In genomic region chr6:14277405-14277930, GRCh38 we compare ENCODE assay signal across 9 cellular contexts.
A peak's percentile ranks its signal among the peaks of the same experiment; 100 is the strongest.
DNase-seq lines count a peak whose midpoint lies in the region; ATAC-seq lines count a peak whose summit lies in the region.
"Had no signal": no experiment of that assay in that cellular context is flagged by ENCODE, and none has a peak within 500 bp of the region (broad histone marks: within the 10 kb centered on the region; RNA-seq: fewer than 3 reads in every experiment).

No MANE protein-coding gene starts in this region.

- CTCF ChIA-PET in activated CD4-positive, alpha-beta T cell treated with anti-CD3 and anti-CD28 coated beads, Interleukin-2, amount 10 ng/mL, durations not matched to agents 7 days and 5 days (lab: Charles Lee): interaction anchor here (0.6 to 0.7 kb wide), 2 partner anchors 642 to 787 kb away, joined by 3 read pairs; no protein-coding TSS in a partner anchor

- H3K27ac Mint-ChIP-seq in activated CD4-positive, alpha-beta T cell treated with anti-CD3 and anti-CD28 coated beads, Interleukin-2, amount 10 ng/mL, durations not matched to agents 7 days and 5 days: peak overlapping the region; percentile 96
- H3K27ac Mint-ChIP-seq in activated T-helper 1 cell treated with anti-CD3 and anti-CD28 coated beads, Interleukin-12 subunit alpha, Interleukin-12 subunit beta, Interleukin-2, Interleukin-4 antibody, amounts not matched to agents 30 ng/mL and 10 ng/mL and 1 ng/mL, durations not matched to agents 14 hours and 24 hours and 36 hours: peak overlapping the region; percentile 72
- H3K27ac Mint-ChIP-seq in stimulated activated naive CD8-positive, alpha-beta T cell treated with anti-CD3 and anti-CD28 coated beads, Interleukin-15, Interleukin-2, amounts not matched to agents 100 ng/mL and 50 ng/mL, for 24 hours: peak overlapping the region; percentile 75

- H3K36me3 Mint-ChIP-seq in activated CD4-positive, alpha-beta T cell treated with anti-CD3 and anti-CD28 coated beads, Interleukin-2, amount 10 ng/mL, durations not matched to agents 7 days and 5 days (ENCODE audit: low read depth): peaks cover 7% of the 10 kb centered on the region
- H3K36me3 Mint-ChIP-seq in activated T-helper 1 cell treated with anti-CD3 and anti-CD28 coated beads, Interleukin-12 subunit alpha, Interleukin-12 subunit beta, Interleukin-2, Interleukin-4 antibody, amounts not matched to agents 30 ng/mL and 10 ng/mL and 1 ng/mL, durations not matched to agents 14 hours and 24 hours and 36 hours (ENCODE audit: low read depth): peaks cover 2% of the 10 kb centered on the region
- H3K36me3 Mint-ChIP-seq in stimulated activated naive CD8-positive, alpha-beta T cell treated with anti-CD3 and anti-CD28 coated beads, Interleukin-15, Interleukin-2, amounts not matched to agents 100 ng/mL and 50 ng/mL, for 24 hours (ENCODE audit: low read depth): no peaks in the 10 kb centered on the region

- peak; percentile 25 for ATAC-seq in HG02981 (IDR thresholded peaks at IDR 0.05; ENCODE audit: unreplicated experiment)

- DNase-seq in activated CD4-positive, alpha-beta T cell treated with anti-CD3 and anti-CD28 coated beads, Interleukin-2, amount 10 ng/mL, durations not matched to agents 7 days and 5 days: no peak
- no peak for DNase-seq in activated CD4-positive, alpha-beta T cell treated with anti-CD3 and anti-CD28 coated beads for 1 hour
- DNase-seq in activated T-helper 1 cell treated with anti-CD3 and anti-CD28 coated beads, Interleukin-12 subunit alpha, Interleukin-12 subunit beta, Interleukin-2, Interleukin-4 antibody, amounts not matched to agents 30 ng/mL and 10 ng/mL and 1 ng/mL, durations not matched to agents 14 hours and 24 hours and 36 hours (ENCODE audit: low spot score): no peak
- DNase-seq in UCSD-AML1 (lab: John Stamatoyannopoulos, UW; ENCODE audit: unreplicated experiment) (no peak), GM03348 (ENCODE audit: low spot score) (no peak), anterior cingulate cortex (lab: John Stamatoyannopoulos, UW) (no peak)
- DNase-seq: NK-92 treated with Interleukin-12 subunit alpha and Interleukin-12 subunit beta, amount 100 ng/mL, for 24 hours had no signal

- intact Hi-C loops in activated T-helper 1 cell treated with anti-CD3 and anti-CD28 coated beads, Interleukin-12 subunit alpha, Interleukin-12 subunit beta, Interleukin-2, Interleukin-4 antibody, amounts not matched to agents 30 ng/mL and 10 ng/mL and 1 ng/mL, durations not matched to agents 14 hours and 24 hours and 36 hours (cut with micrococcal nuclease): loop anchor here (5.0 kb wide), 2 partner anchors 455 to 970 kb away; partner anchors contain the start of gene JARID2

- POLR2A ChIA-PET in activated CD4-positive, alpha-beta T cell treated with anti-CD3 and anti-CD28 coated beads, Interleukin-2, amount 10 ng/mL, durations not matched to agents 7 days and 5 days (lab: Charles Lee): no interaction called here

- H3K4me1 Mint-ChIP-seq in activated CD4-positive, alpha-beta T cell treated with anti-CD3 and anti-CD28 coated beads, Interleukin-2, amount 10 ng/mL, durations not matched to agents 7 days and 5 days: peaks cover 53% of the 10 kb centered on the region
- peaks cover 33% of the 10 kb centered on the region for H3K4me1 Mint-ChIP-seq in activated T-helper 1 cell treated with anti-CD3 and anti-CD28 coated beads, Interleukin-12 subunit alpha, Interleukin-12 subunit beta, Interleukin-2, Interleukin-4 antibody, amounts not matched to agents 30 ng/mL and 10 ng/mL and 1 ng/mL, durations not matched to agents 14 hours and 24 hours and 36 hours (ENCODE audit: low read depth)
- peaks cover 47% of the 10 kb centered on the region for H3K4me1 Mint-ChIP-seq in stimulated activated naive CD8-positive, alpha-beta T cell treated with anti-CD3 and anti-CD28 coated beads, Interleukin-15, Interleukin-2, amounts not matched to agents 100 ng/mL and 50 ng/mL, for 24 hours (ENCODE audit: low read depth)

- peaks cover 9% of the 10 kb centered on the region for H3K9me3 Mint-ChIP-seq in activated CD4-positive, alpha-beta T cell treated with anti-CD3 and anti-CD28 coated beads, Interleukin-2, amount 10 ng/mL, durations not matched to agents 7 days and 5 days
- H3K9me3 Mint-ChIP-seq in activated T-helper 1 cell treated with anti-CD3 and anti-CD28 coated beads, Interleukin-12 subunit alpha, Interleukin-12 subunit beta, Interleukin-2, Interleukin-4 antibody, amounts not matched to agents 30 ng/mL and 10 ng/mL and 1 ng/mL, durations not matched to agents 14 hours and 24 hours and 36 hours: peaks cover 11% of the 10 kb centered on the region
- H3K9me3 Mint-ChIP-seq in stimulated activated naive CD8-positive, alpha-beta T cell treated with anti-CD3 and anti-CD28 coated beads, Interleukin-15, Interleukin-2, amounts not matched to agents 100 ng/mL and 50 ng/mL, for 24 hours: no peaks in the 10 kb centered on the region

- H3K27me3 Mint-ChIP-seq in activated CD4-positive, alpha-beta T cell treated with anti-CD3 and anti-CD28 coated beads, Interleukin-2, amount 10 ng/mL, durations not matched to agents 7 days and 5 days: no peaks in the 10 kb centered on the region
- H3K27me3 Mint-ChIP-seq in activated T-helper 1 cell treated with anti-CD3 and anti-CD28 coated beads, Interleukin-12 subunit alpha, Interleukin-12 subunit beta, Interleukin-2, Interleukin-4 antibody, amounts not matched to agents 30 ng/mL and 10 ng/mL and 1 ng/mL, durations not matched to agents 14 hours and 24 hours and 36 hours (ENCODE audit: insufficient read depth): no peaks in the 10 kb centered on the region
- no peaks in the 10 kb centered on the region for H3K27me3 Mint-ChIP-seq in stimulated activated naive CD8-positive, alpha-beta T cell treated with anti-CD3 and anti-CD28 coated beads, Interleukin-15, Interleukin-2, amounts not matched to agents 100 ng/mL and 50 ng/mL, for 24 hours

- peak overlapping the region; percentile 30 for H3K4me3 Mint-ChIP-seq in activated CD4-positive, alpha-beta T cell treated with anti-CD3 and anti-CD28 coated beads, Interleukin-2, amount 10 ng/mL, durations not matched to agents 7 days and 5 days
- peak overlapping the region; percentile 1 for H3K4me3 Mint-ChIP-seq in activated T-helper 1 cell treated with anti-CD3 and anti-CD28 coated beads, Interleukin-12 subunit alpha, Interleukin-12 subunit beta, Interleukin-2, Interleukin-4 antibody, amounts not matched to agents 30 ng/mL and 10 ng/mL and 1 ng/mL, durations not matched to agents 14 hours and 24 hours and 36 hours
- H3K4me3 Mint-ChIP-seq in stimulated activated naive CD8-positive, alpha-beta T cell treated with anti-CD3 and anti-CD28 coated beads, Interleukin-15, Interleukin-2, amounts not matched to agents 100 ng/mL and 50 ng/mL, for 24 hours: peak overlapping the region; percentile 38
